Comparison of ENCODE assay signal across 15 cellular contexts in genomic region chr16:14308357-14308723, GRCh38.
DNase-seq lines count a peak whose midpoint lies in the region; TF ChIP-seq lines count a peak whose summit lies in the region.
"Had no signal": no experiment of that assay in that cellular context is flagged by ENCODE, and none has a peak within 500 bp of the region (broad histone marks: within the 10 kb centered on the region; RNA-seq: fewer than 3 reads in every experiment).

No MANE protein-coding gene starts in this region.

- peaks cover 7% of the 10 kb centered on the region for H3K36me3 ChIP-seq in adipocyte (ENCODE audit: control insufficient read depth, insufficient read depth, low read length, severe bottlenecking)
- H3K36me3 ChIP-seq: BE2C, thyroid gland had no signal

- H3K9me3 Mint-ChIP-seq in HFFc6 (no peaks in the 10 kb centered on the region), osteocyte (ENCODE audit: unreplicated experiment) (no peaks in the 10 kb centered on the region)
- H3K9me3 Mint-ChIP-seq: activated T-helper 1 cell treated with anti-CD3 and anti-CD28 coated beads, Interleukin-12 subunit alpha, Interleukin-12 subunit beta, Interleukin-2, Interleukin-4 antibody, amounts not matched to agents 30 ng/mL and 10 ng/mL and 1 ng/mL, durations not matched to agents 14 hours and 24 hours and 36 hours; IgD-negative memory B cell had no signal

- peak overlapping the region; percentile 41 for H3K4me3 ChIP-seq in AG10803 (ENCODE audit: low read length)
- peak overlapping the region; percentile 57 for H3K4me3 ChIP-seq in adipocyte (ENCODE audit: low read length)
- H3K4me3 ChIP-seq: thyroid gland had no signal

- H3K27me3 Mint-ChIP-seq in HFFc6 (ENCODE audit: insufficient read depth): no peaks in the 10 kb centered on the region; the same call in 1 of the 2 replicates
- H3K27me3 Mint-ChIP-seq in osteocyte (ENCODE audit: unreplicated experiment): no peaks in the 10 kb centered on the region
- H3K27me3 Mint-ChIP-seq: IgD-negative memory B cell had no signal

- H3K27ac Mint-ChIP-seq in HFFc6 (peak overlapping the region; percentile 95), osteocyte (ENCODE audit: unreplicated experiment) (peak overlapping the region; percentile 93)

- DNase-seq in AG10803 (ENCODE audit: low read depth) (no peak), HFFc6 (no peak), adipocyte (ENCODE audit: low read depth) (no peak), osteocyte (ENCODE audit: extremely low spot score, unreplicated experiment) (no peak), NCI-H1048 (lab: John Stamatoyannopoulos, UW) (no peak), dermis blood vessel endothelial cell (no peak), erythroblast (lab: John Stamatoyannopoulos, UW) (no peak), COLO668 (lab: John Stamatoyannopoulos, UW; ENCODE audit: unreplicated experiment) (no peak)
- DNase-seq: BE2C; left colon; NCI-H2107; stimulated activated CD4-positive, alpha-beta T cell treated with anti-CD3 and anti-CD28 coated beads, Interleukin-4, amount 100 ng/mL, for 24 hours; thyroid gland had no signal

- no peak for TF ChIP-seq POLR2A in erythroblast (IDR thresholded peaks at IDR 0.05; ENCODE audit: low read length)

- no peaks in the 10 kb centered on the region for H3K27me3 ChIP-seq in adipocyte (replicated peaks; ENCODE audit: control insufficient read depth, insufficient read depth, low read length)
- H3K27me3 ChIP-seq: BE2C, thyroid gland had no signal

- H3K9me3 ChIP-seq in adipocyte (ENCODE audit: control insufficient read depth, low read length): no peaks in the 10 kb centered on the region
- H3K9me3 ChIP-seq: BE2C, thyroid gland had no signal

- no peak for TF ChIP-seq CTCF in AG10803 (conservative IDR thresholded peaks at IDR 0.05; ENCODE audit: low read length)
- TF ChIP-seq CTCF in HFFc6 (IDR thresholded peaks at IDR 0.05): 0 out of 2 replicates have a peak, but pooled peaks have one; percentile 16
- no peak for TF ChIP-seq CTCF in osteocyte (IDR thresholded peaks at IDR 0.05)

- H3K4me1 Mint-ChIP-seq in HFFc6 (ENCODE audit: low read depth) (peaks cover 63% of the 10 kb centered on the region), osteocyte (ENCODE audit: unreplicated experiment) (peaks cover 81% of the 10 kb centered on the region)

- H3K36me3 Mint-ChIP-seq in HFFc6 (ENCODE audit: low read depth) (no peaks in the 10 kb centered on the region; the same call in 1 of the 2 replicates), osteocyte (ENCODE audit: unreplicated experiment) (no peaks in the 10 kb centered on the region)
- H3K36me3 Mint-ChIP-seq: IgD-negative memory B cell had no signal

- H3K4me1 ChIP-seq in adipocyte (ENCODE audit: control insufficient read depth, insufficient read depth, low read length): peaks cover 67% of the 10 kb centered on the region

- H3K4me3 Mint-ChIP-seq in HFFc6: peak overlapping the region; percentile 83
- H3K4me3 Mint-ChIP-seq in osteocyte (ENCODE audit: unreplicated experiment): no peak overlapping the region

- H3K9ac ChIP-seq in adipocyte (ENCODE audit: low read length): peak overlapping the region; percentile 73
